In genomic region chr10:17006631-17007161, GRCh38 we compare ENCODE assay signal across 12 cellular contexts.
DNase-seq lines count a peak whose midpoint lies in the region; ATAC-seq, FAIRE-seq and TF ChIP-seq lines count a peak whose summit lies in the region.
"Had no signal": no experiment of that assay in that cellular context is flagged by ENCODE, and none has a peak within 500 bp of the region (broad histone marks: within the 10 kb centered on the region; RNA-seq: fewer than 3 reads in every experiment).

No MANE protein-coding gene starts in this region.

- no TSS peak for BruUV-seq in endothelial cell of umbilical vein (replicated peaks; lab: Mats Ljungman, UMichigan)

- peak overlapping the region in 6 of 10 donors; percentile 7 to 80 (median 56) for H3K4me3 Mint-ChIP-seq in naive thymus-derived CD8-positive, alpha-beta T cell
- H3K4me3 Mint-ChIP-seq: stimulated activated effector memory CD8-positive, alpha-beta T cell treated with anti-CD3 and anti-CD28 coated beads, Interleukin-12 subunit alpha, Interleukin-12 subunit beta, amount 100 ng/mL, for 72 hours had no signal

- ATAC-seq in Right ventricle myocardium superior (ENCODE audit: poor library complexity): peak; percentile 28
- peak; percentile 45 to 56 for ATAC-seq in naive thymus-derived CD8-positive, alpha-beta T cell
- ATAC-seq: stimulated activated effector memory CD8-positive, alpha-beta T cell treated with anti-CD3 and anti-CD28 coated beads, Interleukin-12 subunit alpha, Interleukin-12 subunit beta, amount 100 ng/mL, for 72 hours had no signal

- no peaks in the 10 kb centered on the region for H3K27me3 ChIP-seq in endothelial cell of umbilical vein (ENCODE audit: control insufficient read depth in 2 of 2, insufficient read depth in 2 of 2, low read length in 2 of 2)
- no peaks in the 10 kb centered on the region for H3K27me3 ChIP-seq in vagina

- dilution Hi-C loops in endothelial cell of umbilical vein (cut with MboI; ENCODE audit: extremely low pct_ligation_motif_present, low sequenced_read_pairs): no loop called here

- H3K4me2 ChIP-seq in endothelial cell of umbilical vein (ENCODE audit: insufficient read depth, low read length): peak overlapping the region; percentile 9

- H3K9me3 ChIP-seq in endothelial cell of umbilical vein (replicated peaks; ENCODE audit: control insufficient read depth, insufficient read depth, low read length) (no peaks in the 10 kb centered on the region), vagina (no peaks in the 10 kb centered on the region)

- no peaks in the 10 kb centered on the region for H4K20me1 ChIP-seq in endothelial cell of umbilical vein (replicated peaks; ENCODE audit: control insufficient read depth, extremely low read depth, insufficient read depth, low read length)

- peak overlapping the region; percentile 60 for H3K9ac ChIP-seq in endothelial cell of umbilical vein (replicated peaks; ENCODE audit: extremely low read depth, insufficient read depth, low read length)

- FAIRE-seq in endothelial cell of umbilical vein (lab: Jason Lieb, UNC): peak; percentile 74
- no peak for FAIRE-seq in GM12891 (lab: Jason Lieb, UNC)
- FAIRE-seq: A204.1 had no signal

- POLR2A ChIA-PET in endothelial cell of umbilical vein (lab: Charles Lee): interaction anchor here (0.6 to 1.5 kb wide), 6 partner anchors 10 to 225 kb away, joined by 3 to 6 read pairs (median 3); no protein-coding TSS in a partner anchor
- POLR2A ChIA-PET in naive thymus-derived CD8-positive, alpha-beta T cell (lab: Charles Lee): interaction anchor here (0.8 to 1.3 kb wide), 4 partner anchors 18 to 223 kb away, joined by 3 to 5 read pairs (median 3); partner anchors contain the start of gene RSU1

- peaks cover 5 to 7% (median 6%) of the 10 kb centered on the region in 3 donors for H3K36me3 Mint-ChIP-seq in naive thymus-derived CD8-positive, alpha-beta T cell
- H3K36me3 Mint-ChIP-seq: stimulated activated effector memory CD8-positive, alpha-beta T cell treated with anti-CD3 and anti-CD28 coated beads, Interleukin-12 subunit alpha, Interleukin-12 subunit beta, amount 100 ng/mL, for 72 hours had no signal

- peak overlapping the region; percentile 87 to 97 (median 92) for H3K27ac Mint-ChIP-seq in naive thymus-derived CD8-positive, alpha-beta T cell
- H3K27ac Mint-ChIP-seq: stimulated activated effector memory CD8-positive, alpha-beta T cell treated with anti-CD3 and anti-CD28 coated beads, Interleukin-12 subunit alpha, Interleukin-12 subunit beta, amount 100 ng/mL, for 72 hours had no signal

- H2AFZ ChIP-seq in endothelial cell of umbilical vein (ENCODE audit: low read depth, low read length): no peak overlapping the region

- H3K9me1 ChIP-seq in endothelial cell of umbilical vein (replicated peaks; ENCODE audit: control insufficient read depth, extremely low read depth, insufficient read depth, low read length): no peaks in the 10 kb centered on the region

- no peak overlapping the region for H3K4me3 ChIP-seq in endothelial cell of umbilical vein (replicated peaks in 1 of 3; ENCODE audit: insufficient read depth in 1 of 3, low read depth in 1 of 3, low read length in 3 of 3)
- H3K4me3 ChIP-seq in vagina: no peak overlapping the region

- H3K9me3 Mint-ChIP-seq in naive thymus-derived CD8-positive, alpha-beta T cell: peaks cover 0 to 8% (median 0%) of the 10 kb centered on the region in 9 donors
- H3K9me3 Mint-ChIP-seq: stimulated activated effector memory CD8-positive, alpha-beta T cell treated with anti-CD3 and anti-CD28 coated beads, Interleukin-12 subunit alpha, Interleukin-12 subunit beta, amount 100 ng/mL, for 72 hours had no signal

- no peak for DNase-seq in Right ventricle myocardium superior
- no peak for DNase-seq in cardiac septum (ENCODE audit: low spot score)
- DNase-seq in endothelial cell of umbilical vein (ENCODE audit: low read depth, low spot score): peak; percentile 88
- DNase-seq in naive thymus-derived CD8-positive, alpha-beta T cell: peak in 7 of 10 donors; percentile 12 to 75 (median 37)
- no peak for DNase-seq in vagina (ENCODE audit: extremely low spot score in 2 of 2)
- DNase-seq in GM12891 (ENCODE audit: insufficient read length, low spot score): no peak
- DNase-seq in medulla oblongata (ENCODE audit: extremely low spot score): no peak
- DNase-seq in posterior vena cava (ENCODE audit: low spot score): no peak
- DNase-seq: anterior cingulate cortex, MM.1S had no signal

- intact Hi-C loops in Right ventricle myocardium superior (cut with DNase I) (no loop called here), cardiac septum (cut with DNase I) (loop anchor here (5.0 kb wide), 1 partner anchor 221 kb away; the partner anchor contains the start of gene VIM), endothelial cell of umbilical vein (cut with micrococcal nuclease) (loop anchor here (1.0 to 2.0 kb wide), 3 partner anchors 14 to 56 kb away; no protein-coding TSS in a partner anchor), vagina (cut with DNase I) (no loop called here), posterior vena cava (cut with DNase I) (no loop called here)

- H3K79me2 ChIP-seq in endothelial cell of umbilical vein (ENCODE audit: control insufficient read depth, insufficient read depth, low read length): no peaks in the 10 kb centered on the region

- H3K36me3 ChIP-seq in endothelial cell of umbilical vein (ENCODE audit: control insufficient read depth in 2 of 2, extremely low read depth in 1 of 2, insufficient read depth in 2 of 2, low read length in 2 of 2): no peaks in the 10 kb centered on the region
- no peaks in the 10 kb centered on the region for H3K36me3 ChIP-seq in vagina

- no peak for TF ChIP-seq CTCF in endothelial cell of umbilical vein (IDR thresholded peaks at IDR 0.05; ENCODE audit: extremely low read depth in 1 of 2, insufficient read depth in 1 of 2, low read depth in 1 of 2, low read length in 2 of 2)
- no peak for TF ChIP-seq CTCF in vagina (IDR thresholded peaks at IDR 0.05)

- H3K4me1 Mint-ChIP-seq in naive thymus-derived CD8-positive, alpha-beta T cell: peaks cover 31 to 73% (median 70%) of the 10 kb centered on the region in 4 donors

- CTCF ChIA-PET in endothelial cell of umbilical vein (lab: Charles Lee): interaction anchor here (1.0 to 1.7 kb wide), 4 partner anchors 10 to 224 kb away, joined by 3 to 8 read pairs (median 4); no protein-coding TSS in a partner anchor

- H3K4me1 ChIP-seq in endothelial cell of umbilical vein (ENCODE audit: control insufficient read depth, extremely low read depth, insufficient read depth, low read length) (peaks cover 64% of the 10 kb centered on the region), vagina (peaks cover 26% of the 10 kb centered on the region)

- no peaks in the 10 kb centered on the region for H3K27me3 Mint-ChIP-seq in naive thymus-derived CD8-positive, alpha-beta T cell

- TF ChIP-seq POLR2A in endothelial cell of umbilical vein (IDR thresholded peaks at IDR 0.05; ENCODE audit: low read depth, low read length) (no peak), vagina (IDR thresholded peaks at IDR 0.05) (no peak), GM12891 (IDR thresholded peaks at IDR 0.05; ENCODE audit: low read depth, low read length) (no peak)

- H3K27ac ChIP-seq in endothelial cell of umbilical vein (ENCODE audit: insufficient read depth, low read depth, low read length) (peak overlapping the region; percentile 89), vagina (peak overlapping the region; percentile 55)

TF ChIP-seq in endothelial cell of umbilical vein, 7 proteins besides CTCF, POLR2A, EP300 and RAD21:
- TF ChIP-seq MAX (IDR thresholded peaks at IDR 0.05; ENCODE audit: insufficient read depth, insufficient read length): peak; percentile 72
- no peak for TF ChIP-seq EZH2 (IDR thresholded peaks at IDR 0.05; ENCODE audit: borderline replicate concordance, low read depth, low read length, severe bottlenecking)
- TF ChIP-seq FOS (IDR thresholded peaks at IDR 0.05; ENCODE audit: borderline replicate concordance, insufficient read depth, low read length): peak; percentile 50
- no peak for TF ChIP-seq POLR2AphosphoS5 (IDR thresholded peaks at IDR 0.05; ENCODE audit: insufficient read depth, low read depth, low read length)
- TF ChIP-seq GATA2 (IDR thresholded peaks at IDR 0.05; ENCODE audit: insufficient read depth, insufficient read length, low read depth, low read length): peak; percentile 32
- TF ChIP-seq MYC (IDR thresholded peaks at IDR 0.05; ENCODE audit: low read depth, low read length): no peak
- peak; percentile 93 for TF ChIP-seq JUN (IDR thresholded peaks at IDR 0.05; ENCODE audit: borderline replicate concordance, insufficient read depth, insufficient read length, low read depth)

TF ChIP-seq in GM12891, 5 proteins besides CTCF, POLR2A, EP300 and RAD21:
- TF ChIP-seq POU2F2 (IDR thresholded peaks at IDR 0.05; ENCODE audit: low read depth, low read length) (no peak), POLR2AphosphoS5 (IDR thresholded peaks at IDR 0.05; ENCODE audit: low read depth, low read length) (no peak), TAF1 (IDR thresholded peaks at IDR 0.05; ENCODE audit: low read depth, low read length) (no peak), SPI1 (IDR thresholded peaks at IDR 0.05; ENCODE audit: low read depth, low read length) (no peak), PAX5 (IDR thresholded peaks at IDR 0.05; ENCODE audit: insufficient read depth, low read length, severe bottlenecking) (no peak)

Comparison
In these comparisons a context has a peak if more than half of its experiments do, and no peak if none do; other contexts are left out.
1. intact Hi-C loops: an anchor here in cardiac septum (5.0 kb wide) and endothelial cell of umbilical vein (1.0 to 2.0 kb wide); none called in Right ventricle myocardium superior, vagina and posterior vena cava.
2. DNase-seq: peak in endothelial cell of umbilical vein (single experiment) and naive thymus-derived CD8-positive, alpha-beta T cell (7 of 10); none in Right ventricle myocardium superior (single experiment), cardiac septum (single experiment), vagina (0 of 2), GM12891 (single experiment), medulla oblongata (single experiment) and posterior vena cava (single experiment).